ENCODE assay signal across 11 cellular contexts in genomic region chr17:30113213-30113612, GRCh38. TPM values are rescaled to one million over a fixed set of nuclear protein-coding genes. Genes with fewer than 3 reads are reported as not detected.
A peak's percentile ranks its signal among the peaks of the same experiment; 100 is the strongest.
DNase-seq lines count a peak whose midpoint lies in the region; ATAC-seq, FAIRE-seq and TF ChIP-seq lines count a peak whose summit lies in the region.
"Had no signal": no experiment of that assay in that cellular context is flagged by ENCODE, and none has a peak within 500 bp of the region (broad histone marks: within the 10 kb centered on the region; RNA-seq: fewer than 3 reads in every experiment).

No MANE protein-coding gene starts in this region.

- H3K27ac Mint-ChIP-seq in GM23338 = 0 out of 2 replicates have a peak overlapping the region, but pooled peaks have one; percentile 32
- H3K27ac Mint-ChIP-seq: CD4-positive, alpha-beta memory T cell had no signal

- H3K4me1 ChIP-seq in A673 (ENCODE audit: insufficient read depth, low read length, poor library complexity, severe bottlenecking) (peaks cover 15% of the 10 kb centered on the region), GM23338 (ENCODE audit: insufficient read depth) (peaks cover 4% of the 10 kb centered on the region), tibial nerve (peaks cover 0 to 7% (median 4%) of the 10 kb centered on the region in 4 donors)

- H3K36me3 ChIP-seq in A673 (ENCODE audit: insufficient read depth, low read length, poor library complexity, severe bottlenecking) = no peaks in the 10 kb centered on the region
- no peaks in the 10 kb centered on the region for H3K36me3 ChIP-seq in GM23338 (ENCODE audit: insufficient read depth)
- no peaks in the 10 kb centered on the region for H3K36me3 ChIP-seq in tibial nerve

- intact Hi-C loops in A673 (cut with micrococcal nuclease; ENCODE audit: unreplicated experiment) = no loop called here

- H3K9me3 Mint-ChIP-seq in GM23338 = no peaks in the 10 kb centered on the region
- H3K9me3 Mint-ChIP-seq: CD4-positive, alpha-beta memory T cell had no signal

- H3K27me3 ChIP-seq in A673 (replicated peaks; ENCODE audit: insufficient read depth, low read depth, low read length, poor library complexity) (no peaks in the 10 kb centered on the region), GM23338 (ENCODE audit: insufficient read depth) (no peaks in the 10 kb centered on the region), tibial nerve (no peaks in the 10 kb centered on the region)

- TF ChIP-seq POLR2A in tibial nerve (IDR thresholded peaks at IDR 0.05) = no peak

- BruUV-seq in A673 (replicated peaks; lab: Mats Ljungman, UMichigan) = no TSS peak

- H3K9me3 ChIP-seq in A673 (ENCODE audit: low read depth, low read length, poor library complexity, severe bottlenecking) (no peaks in the 10 kb centered on the region), tibial nerve (no peaks in the 10 kb centered on the region)

- TF ChIP-seq CTCF in A673 (conservative IDR thresholded peaks at IDR 0.05; ENCODE audit: low read depth, low read length) (no peak), GM23338 (conservative IDR thresholded peaks at IDR 0.05; ENCODE audit: low read depth in 2 of 2) (no peak), fibroblast of mammary gland (conservative IDR thresholded peaks at IDR 0.05; ENCODE audit: control insufficient read depth, insufficient read depth, low read depth, low read length) (no peak), tibial nerve (IDR thresholded peaks at IDR 0.05) (no peak)

- POLR2A ChIA-PET in A673 (lab: Charles Lee; ENCODE audit: low non-redundant PET) = no interaction called here

- H3K4me3 ChIP-seq in A673 (ENCODE audit: low read depth, low read length, poor library complexity, severe bottlenecking) = no peak overlapping the region
- H3K4me3 ChIP-seq in GM23338 = no peak overlapping the region
- no peak overlapping the region for H3K4me3 ChIP-seq in fibroblast of mammary gland (ENCODE audit: control insufficient read depth, low read depth, low read length)
- no peak overlapping the region for H3K4me3 ChIP-seq in tibial nerve

- H3K4me3 Mint-ChIP-seq in GM23338 = no peak overlapping the region
- H3K4me3 Mint-ChIP-seq: CD4-positive, alpha-beta memory T cell had no signal

- peak; percentile 56 for DNase-seq in A673 (ENCODE audit: low spot score)
- no peak for DNase-seq in GM23338 (ENCODE audit: low spot score)
- peak; percentile 27 for DNase-seq in RCC 7860 (ENCODE audit: low spot score)
- peak; percentile 19 for DNase-seq in fibroblast of mammary gland (ENCODE audit: low read depth)
- DNase-seq in tibial nerve (ENCODE audit: low spot score in 2 of 2) = no peak
- no peak for DNase-seq in cortex of kidney (lab: John Stamatoyannopoulos, UW)
- DNase-seq in AML-193 (lab: John Stamatoyannopoulos, UW) = no peak
- DNase-seq: CD4-positive, alpha-beta memory T cell; kidney; Right ventricle myocardium superior had no signal

- peaks cover 7% of the 10 kb centered on the region; the same call in 2 of the 3 replicates for H3K36me3 Mint-ChIP-seq in GM23338 (ENCODE audit: low read depth)

- no peaks in the 10 kb centered on the region for H4K20me1 ChIP-seq in GM23338 (replicated peaks; ENCODE audit: insufficient read depth)

- H3K27me3 Mint-ChIP-seq in GM23338 (ENCODE audit: insufficient read depth, low read depth, poor library complexity) = no peaks in the 10 kb centered on the region

- no peaks in the 10 kb centered on the region for H3F3A ChIP-seq in GM23338 (replicated peaks; ENCODE audit: low read depth)

- H3K9me2 ChIP-seq in GM23338 (ENCODE audit: insufficient read depth) = no peaks in the 10 kb centered on the region

- peak overlapping the region; percentile 60; the same call in 1 of the 2 replicates for H2AFZ ChIP-seq in GM23338

- FAIRE-seq in RCC 7860 (lab: Jason Lieb, UNC) = no peak
- FAIRE-seq: kidney had no signal

- H3K4me2 ChIP-seq in GM23338 = no peak overlapping the region

- H3K27ac ChIP-seq in A673 (ENCODE audit: low read depth, low read length, poor library complexity, severe bottlenecking) = no peak overlapping the region
- H3K27ac ChIP-seq in GM23338 (ENCODE audit: low read depth) = no peak overlapping the region
- no peak overlapping the region for H3K27ac ChIP-seq in tibial nerve

- CTCF ChIA-PET in A673 (lab: Charles Lee) = interaction anchor here (1.1 kb wide), 1 partner anchor 9 kb away, joined by 3 read pairs; no protein-coding TSS in a partner anchor

- H3K4me1 Mint-ChIP-seq in GM23338 = peaks cover 10% of the 10 kb centered on the region; the same call in 2 of the 3 replicates

- TF ChIP-seq EP300 in tibial nerve (IDR thresholded peaks at IDR 0.05) = no peak

- ATAC-seq in GM23338 = no peak
- no peak for ATAC-seq in GM18870 (IDR thresholded peaks at IDR 0.05; ENCODE audit: unreplicated experiment)

- peaks cover 14% of the 10 kb centered on the region for H3K79me2 ChIP-seq in GM23338 (replicated peaks; ENCODE audit: insufficient read depth)

TF ChIP-seq in GM23338, 12 proteins besides CTCF, POLR2A, EP300 and RAD21:
- no peak for TF ChIP-seq JUNB (IDR thresholded peaks at IDR 0.05; ENCODE audit: unreplicated experiment)
- TF ChIP-seq STAT1 (IDR thresholded peaks at IDR 0.05; ENCODE audit: unreplicated experiment) = no peak
- no peak for TF ChIP-seq EZH2 (IDR thresholded peaks at IDR 0.05; ENCODE audit: low read depth, unreplicated experiment)
- no peak for TF ChIP-seq NANOG (IDR thresholded peaks at IDR 0.05; ENCODE audit: borderline replicate concordance)

RNA-seq across cellular contexts. Expression of gene NSRP1, which starts 3.4 kb away (rescaled TPM):
- total RNA-seq in A673 (2021) (43.5 and 50.5 TPM in 2 replicates), tibial nerve (10 to 100 TPM; 23.3 to 55.5 (median 34.4) TPM)
- 5.8 and 15.7 TPM in 2 replicates for total RNA-seq in GM23338 (2014; rRNA removed; shearing (Covaris generic))
- 110 and 111 TPM in 2 replicates for polyA plus RNA-seq in GM23338 (2016; fragmentation: Nextera tagmentation; extraction: Ambion mirVana)

Comparison
In these comparisons a context has a peak if more than half of its experiments do, and no peak if none do; other contexts are left out.
1. DNase-seq: peak in A673 (single experiment), RCC 7860 (single experiment) and fibroblast of mammary gland (single experiment); none in GM23338 (single experiment), tibial nerve (0 of 2), cortex of kidney (single experiment) and AML-193 (0 of 2).